ENCODE assay signal across 8 cellular contexts in genomic region chr2:171522057-171522803, GRCh38. TPM values are rescaled to one million over a fixed set of nuclear protein-coding genes. Genes with fewer than 3 reads are reported as not detected.
DNase-seq lines count a peak whose midpoint lies in the region; ATAC-seq, FAIRE-seq and TF ChIP-seq lines count a peak whose summit lies in the region.

A gene with protein sequence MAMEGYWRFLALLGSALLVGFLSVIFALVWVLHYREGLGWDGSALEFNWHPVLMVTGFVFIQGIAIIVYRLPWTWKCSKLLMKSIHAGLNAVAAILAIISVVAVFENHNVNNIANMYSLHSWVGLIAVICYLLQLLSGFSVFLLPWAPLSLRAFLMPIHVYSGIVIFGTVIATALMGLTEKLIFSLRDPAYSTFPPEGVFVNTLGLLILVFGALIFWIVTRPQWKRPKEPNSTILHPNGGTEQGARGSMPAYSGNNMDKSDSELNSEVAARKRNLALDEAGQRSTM (plus strand): TSS chr2:171522474. CDS start chr2:171522546, 72 bp downstream.

- no peak within 1 kb of the TSS for H3K27ac ChIP-seq in OCI-LY7 (ENCODE audit: low read depth, low read length, poor library complexity, severe bottlenecking)
- peak within 1 kb of the TSS; percentile 96 to 100 for H3K27ac ChIP-seq in breast epithelium
- H3K27ac ChIP-seq in iPS-20b (ENCODE audit: low read length) = no peak within 1 kb of the TSS
- peak within 1 kb of the TSS; percentile 93 to 98 (median 95) for H3K27ac ChIP-seq in sigmoid colon

- DNase-seq in ACHN (peak; percentile 88), GM12891 (ENCODE audit: insufficient read length, low spot score) (peak; percentile 66), OCI-LY7 (ENCODE audit: low spot score) (no peak), breast epithelium (ENCODE audit: low spot score in 2 of 2) (peak; percentile 76 to 83), sigmoid colon (peak; percentile 96), cerebellar nuclear complex (lab: John Stamatoyannopoulos, UW) (no peak)

- no peaks in the 10 kb centered on the region for H4K20me1 ChIP-seq in OCI-LY7 (ENCODE audit: insufficient read depth, low read length)

- H3K36me3 ChIP-seq in OCI-LY7 (ENCODE audit: insufficient read depth, low read length) = no peaks in the 10 kb centered on the region
- no peaks in the 10 kb centered on the region for H3K36me3 ChIP-seq in breast epithelium
- no peaks in the 10 kb centered on the region for H3K36me3 ChIP-seq in iPS-20b (ENCODE audit: insufficient read depth, low read depth, low read length)
- H3K36me3 ChIP-seq in sigmoid colon = no peaks in the 10 kb centered on the region

- ATAC-seq in HG02885 (IDR thresholded peaks at IDR 0.05; ENCODE audit: poor library complexity, unreplicated experiment) = peak; percentile 52

- TF ChIP-seq CTCF in OCI-LY7 (conservative IDR thresholded peaks at IDR 0.05; ENCODE audit: low read length) (no peak), breast epithelium (IDR thresholded peaks at IDR 0.05) (no peak), sigmoid colon (IDR thresholded peaks at IDR 0.05) (no peak)

- no peak within 1 kb of the TSS for H3K4me3 ChIP-seq in OCI-LY7 (ENCODE audit: low read depth, low read length, poor library complexity, severe bottlenecking)
- peak within 1 kb of the TSS; percentile 81 to 100 (median 98) for H3K4me3 ChIP-seq in breast epithelium
- peak within 1 kb of the TSS; percentile 94 for H3K4me3 ChIP-seq in iPS-20b (ENCODE audit: low read length)
- peak within 1 kb of the TSS; percentile 83 to 99 (median 93) for H3K4me3 ChIP-seq in sigmoid colon

- H3K9me3 ChIP-seq in OCI-LY7 (ENCODE audit: low read length) = no peaks in the 10 kb centered on the region
- H3K9me3 ChIP-seq in breast epithelium = no peaks in the 10 kb centered on the region
- H3K9me3 ChIP-seq in iPS-20b (ENCODE audit: insufficient read depth, low read depth, low read length) = no peaks in the 10 kb centered on the region
- H3K9me3 ChIP-seq in sigmoid colon = no peaks in the 10 kb centered on the region

- in situ Hi-C loops in ACHN (cut with HindIII; ENCODE audit: low pct_ligation_motif_present, low pct_unique_long_range_greater_than_20kb, low sequenced_read_pairs) = no loop called here

- POLR2A ChIA-PET in OCI-LY7 (lab: Charles Lee) = interaction anchor here (0.6 kb wide), 1 partner anchor 87 kb away, joined by 4 read pairs; no protein-coding TSS in a partner anchor

- CTCF ChIA-PET in OCI-LY7 (lab: Charles Lee; ENCODE audit: unreplicated experiment) = no interaction called here

- H3K4me2 ChIP-seq in OCI-LY7 (ENCODE audit: low read length) = peak within 1 kb of the TSS; percentile 21; the same call in 1 of the 2 replicates

- 0 to 1% methylated on average over 46 of the region's 46 CpGs for WGBS in sigmoid colon, 2 donors

- intact Hi-C loops in OCI-LY7 (cut with micrococcal nuclease; ENCODE audit: unreplicated experiment) = no loop called here
- intact Hi-C loops in breast epithelium (cut with DNase I; ENCODE audit: low total_unique reads) = no loop called here
- intact Hi-C loops in sigmoid colon (cut with DNase I) = loop anchor here (1.0 to 5.0 kb wide), 4 partner anchors 88 to 595 kb away; partner anchors contain the start of genes DCAF17, GORASP2 and TLK1

- no peaks in the 10 kb centered on the region for H3K4me1 ChIP-seq in OCI-LY7 (ENCODE audit: insufficient read depth, low read length, poor library complexity, severe bottlenecking)
- H3K4me1 ChIP-seq in breast epithelium = peaks cover 0 to 5% of the 10 kb centered on the region in 2 donors
- H3K4me1 ChIP-seq in iPS-20b (ENCODE audit: insufficient read depth, low read length) = peaks cover 4% of the 10 kb centered on the region; the same call in 1 of the 2 replicates
- peaks cover 0 to 26% (median 21%) of the 10 kb centered on the region in 4 donors for H3K4me1 ChIP-seq in sigmoid colon

- TF ChIP-seq POLR2A in GM12891 (IDR thresholded peaks at IDR 0.05; ENCODE audit: low read depth, low read length) = peak; percentile 69
- TF ChIP-seq POLR2A in breast epithelium (IDR thresholded peaks at IDR 0.05) = peak; percentile 62
- TF ChIP-seq POLR2A in sigmoid colon (IDR thresholded peaks at IDR 0.05) = peak; percentile 58 to 72

- BruUV-seq in OCI-LY7 (replicated peaks; lab: Mats Ljungman, UMichigan) = no TSS peak

- H3K27me3 ChIP-seq in breast epithelium = no peaks in the 10 kb centered on the region
- peaks cover 36% of the 10 kb centered on the region for H3K27me3 ChIP-seq in iPS-20b (ENCODE audit: insufficient read depth, low read length)
- H3K27me3 ChIP-seq in sigmoid colon = no peaks in the 10 kb centered on the region

- FAIRE-seq in GM12891 (lab: Jason Lieb, UNC) = peak; percentile 70

- H3K79me2 ChIP-seq in OCI-LY7 (ENCODE audit: insufficient read depth, low read depth, low read length) = no peaks in the 10 kb centered on the region

- H3K9ac ChIP-seq in iPS-20b (ENCODE audit: low read depth, low read length) = peak within 1 kb of the TSS; percentile 82

- no peak within 1 kb of the TSS for H2AFZ ChIP-seq in OCI-LY7 (ENCODE audit: low read length)

- TF ChIP-seq EP300 in sigmoid colon (IDR thresholded peaks at IDR 0.05) = peak in 1 of 4 donors; percentile 56

- H3K9me2 ChIP-seq in OCI-LY7 (ENCODE audit: insufficient read depth, low read length) = no peaks in the 10 kb centered on the region

TF ChIP-seq in GM12891, 5 proteins besides CTCF, POLR2A, EP300 and RAD21:
- no peak for TF ChIP-seq SPI1 (IDR thresholded peaks at IDR 0.05; ENCODE audit: low read depth, low read length)
- no peak for TF ChIP-seq POU2F2 (IDR thresholded peaks at IDR 0.05; ENCODE audit: low read depth, low read length)
- TF ChIP-seq TAF1 (IDR thresholded peaks at IDR 0.05; ENCODE audit: low read depth, low read length) = peak; percentile 58; the same call in 1 of the 2 replicates
- 0 out of 2 replicates have a peak, but pooled peaks have one; percentile 64 for TF ChIP-seq POLR2AphosphoS5 (IDR thresholded peaks at IDR 0.05; ENCODE audit: low read depth, low read length)
- TF ChIP-seq PAX5 (IDR thresholded peaks at IDR 0.05; ENCODE audit: insufficient read depth, low read length, severe bottlenecking) = no peak

RNA-seq across cellular contexts. Expression of the gene that starts here (rescaled TPM):
- 17.5 TPM for polyA plus RNA-seq in GM12891 (2012; ENCODE audit: low read depth, missing spikeins)
- total RNA-seq in OCI-LY7 (2014; rRNA removed; shearing (Covaris generic)) = not detected in 2 replicates
- total RNA-seq in OCI-LY7 (2022) (not detected in 2 replicates), breast epithelium (100 to 1,000 TPM; 396 to 761 (median 409) TPM), sigmoid colon (100 to 1,000 TPM; 119 to 250 (median 197) TPM)
- 10 to 100 TPM in 2 of 3 donors, 1 to 10 TPM in 1; 7.6 to 42.6 (median 26.5) TPM for polyA plus RNA-seq in sigmoid colon

Comparison
In these comparisons a context has a peak if more than half of its experiments do, and no peak if none do; other contexts are left out.
1. RNA of the gene that starts here (total RNA-seq): 396 to 761 TPM in breast epithelium and 119 to 250 TPM in sigmoid colon; not detected in OCI-LY7; every median in the first group is over 100 times any median in the second.
2. DNase-seq: peak in ACHN (single experiment), GM12891 (single experiment), breast epithelium (2 of 2) and sigmoid colon (single experiment); none in OCI-LY7 (single experiment) and cerebellar nuclear complex (0 of 2).
3. H3K27ac ChIP-seq: peak in breast epithelium (2 of 2) and sigmoid colon (4 of 4); none in OCI-LY7 (single experiment) and iPS-20b (single experiment).
4. Peak in every context shown above with its lines, with median percentiles within 50 percentile points of each other: POLR2A ChIP-seq.